In the genomic region with DNA sequence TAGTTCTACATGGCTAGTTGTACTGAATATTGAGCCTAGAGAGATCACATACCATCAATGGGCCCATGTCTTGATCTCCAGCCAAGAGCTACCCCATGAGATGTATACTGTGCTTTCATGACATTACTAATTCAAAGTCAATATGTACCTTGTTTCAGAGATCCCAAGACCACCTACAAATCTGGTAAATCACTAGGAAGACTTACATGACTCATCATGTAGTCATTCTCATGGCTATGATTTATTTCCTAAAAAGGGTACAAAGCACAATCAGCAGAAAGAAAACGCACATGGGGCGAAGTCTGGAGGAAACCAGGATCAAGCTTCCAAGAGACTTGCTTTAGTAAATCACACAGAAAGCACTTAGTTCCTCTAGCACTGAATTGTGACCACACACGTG, we compare ENCODE assay signal across 13 cellular contexts.
DNase-seq lines count a peak whose midpoint lies in the region; ATAC-seq, FAIRE-seq and TF ChIP-seq lines count a peak whose summit lies in the region.
"Had no signal": no experiment of that assay in that cellular context is flagged by ENCODE, and none has a peak within 500 bp of the region (broad histone marks: within the 10 kb centered on the region; RNA-seq: fewer than 3 reads in every experiment).

No MANE protein-coding gene starts in this region.

- H3K9ac ChIP-seq in astrocyte (ENCODE audit: low read length) (no peak overlapping the region), subcutaneous abdominal adipose tissue (ENCODE audit: low read length in 5 of 5) (no peak overlapping the region)

- peaks cover 19% of the 10 kb centered on the region for H3K36me3 Mint-ChIP-seq in activated naive CD4-positive, alpha-beta T cell treated with anti-CD3 and anti-CD28 coated beads for 36 hours (ENCODE audit: low read depth)
- H3K36me3 Mint-ChIP-seq in activated naive CD4-positive, alpha-beta T cell treated with anti-CD3 and anti-CD28 coated beads, Interleukin-2, amount 10 ng/mL, durations not matched to agents 7 days and 5 days, result peaks cover 5% of the 10 kb centered on the region
- H3K36me3 Mint-ChIP-seq in astrocyte (ENCODE audit: low read depth, unreplicated experiment), result peaks cover 4% of the 10 kb centered on the region
- peaks cover 3% of the 10 kb centered on the region for H3K36me3 Mint-ChIP-seq in T-helper 17 cell (ENCODE audit: low read depth)

- H3K36me3 ChIP-seq in astrocyte (ENCODE audit: insufficient read depth, low read length) (no peaks in the 10 kb centered on the region), subcutaneous abdominal adipose tissue (ENCODE audit: control insufficient read depth in 5 of 5, insufficient read depth in 5 of 5, low read length in 5 of 5) (peaks cover 0 to 4% (median 0%) of the 10 kb centered on the region in 5 donors)
- H3K36me3 ChIP-seq: cardiac muscle cell had no signal

- H4K20me1 ChIP-seq in astrocyte (ENCODE audit: insufficient read depth, low read length), result no peaks in the 10 kb centered on the region

- peak; percentile 92 for FAIRE-seq in astrocyte (lab: Jason Lieb, UNC)
- FAIRE-seq: HTR-8/SVneo had no signal

- peak overlapping the region; percentile 59 for H3K27ac Mint-ChIP-seq in activated naive CD4-positive, alpha-beta T cell treated with anti-CD3 and anti-CD28 coated beads for 36 hours
- H3K27ac Mint-ChIP-seq in activated naive CD4-positive, alpha-beta T cell treated with anti-CD3 and anti-CD28 coated beads, Interleukin-2, amount 10 ng/mL, durations not matched to agents 7 days and 5 days, result no peak overlapping the region
- peak overlapping the region; percentile 36 for H3K27ac Mint-ChIP-seq in astrocyte (ENCODE audit: unreplicated experiment)
- H3K27ac Mint-ChIP-seq in T-helper 17 cell, result no peak overlapping the region
- H3K27ac Mint-ChIP-seq: HFFc6 had no signal

- H3K4me1 ChIP-seq in astrocyte (ENCODE audit: insufficient read depth, low read length), result peaks cover 19% of the 10 kb centered on the region
- H3K4me1 ChIP-seq in foreskin keratinocyte, result peaks cover 41% of the 10 kb centered on the region
- peaks cover 2 to 30% (median 14%) of the 10 kb centered on the region in 5 donors for H3K4me1 ChIP-seq in subcutaneous abdominal adipose tissue (ENCODE audit: control insufficient read depth in 5 of 5, insufficient read depth in 5 of 5, low read length in 5 of 5)

- no peaks in the 10 kb centered on the region for H3K9me3 Mint-ChIP-seq in activated naive CD4-positive, alpha-beta T cell treated with anti-CD3 and anti-CD28 coated beads for 36 hours
- H3K9me3 Mint-ChIP-seq in activated naive CD4-positive, alpha-beta T cell treated with anti-CD3 and anti-CD28 coated beads, Interleukin-2, amount 10 ng/mL, durations not matched to agents 7 days and 5 days, result no peaks in the 10 kb centered on the region
- H3K9me3 Mint-ChIP-seq in astrocyte (ENCODE audit: unreplicated experiment), result peaks cover 2% of the 10 kb centered on the region

- no peak overlapping the region for H3K4me3 Mint-ChIP-seq in activated naive CD4-positive, alpha-beta T cell treated with anti-CD3 and anti-CD28 coated beads for 36 hours
- H3K4me3 Mint-ChIP-seq in activated naive CD4-positive, alpha-beta T cell treated with anti-CD3 and anti-CD28 coated beads, Interleukin-2, amount 10 ng/mL, durations not matched to agents 7 days and 5 days, result no peak overlapping the region
- no peak overlapping the region for H3K4me3 Mint-ChIP-seq in astrocyte (ENCODE audit: unreplicated experiment)
- H3K4me3 Mint-ChIP-seq in T-helper 17 cell, result no peak overlapping the region
- H3K4me3 Mint-ChIP-seq: HFFc6 had no signal

- H3K27me3 Mint-ChIP-seq in activated naive CD4-positive, alpha-beta T cell treated with anti-CD3 and anti-CD28 coated beads for 36 hours (ENCODE audit: low read depth), result no peaks in the 10 kb centered on the region
- no peaks in the 10 kb centered on the region for H3K27me3 Mint-ChIP-seq in activated naive CD4-positive, alpha-beta T cell treated with anti-CD3 and anti-CD28 coated beads, Interleukin-2, amount 10 ng/mL, durations not matched to agents 7 days and 5 days
- H3K27me3 Mint-ChIP-seq in astrocyte (ENCODE audit: low read depth, unreplicated experiment) (no peaks in the 10 kb centered on the region), T-helper 17 cell (no peaks in the 10 kb centered on the region)

- H3K9me3 ChIP-seq in astrocyte (ENCODE audit: insufficient read depth, low read depth, low read length) (no peaks in the 10 kb centered on the region), subcutaneous abdominal adipose tissue (ENCODE audit: control insufficient read depth in 5 of 5, low read length in 5 of 5) (no peaks in the 10 kb centered on the region), T-helper 17 cell (ENCODE audit: control insufficient read depth, low read length, poor library complexity, severe bottlenecking) (no peaks in the 10 kb centered on the region)

- ATAC-seq in foreskin keratinocyte (peak; percentile 66), T-helper 17 cell (no peak)

- no peak overlapping the region for H3K4me3 ChIP-seq in astrocyte (ENCODE audit: insufficient read depth, low read depth, low read length)
- H3K4me3 ChIP-seq in subcutaneous abdominal adipose tissue (ENCODE audit: low read depth in 1 of 5, low read length in 5 of 5), result no peak overlapping the region
- H3K4me3 ChIP-seq: cardiac muscle cell, skin epidermis had no signal

- no peaks in the 10 kb centered on the region for H3K79me2 ChIP-seq in astrocyte (ENCODE audit: insufficient read depth, low read length)

- peak overlapping the region; percentile 14 for H2AFZ ChIP-seq in astrocyte (ENCODE audit: low read depth, low read length)

- CTCF ChIA-PET in activated naive CD4-positive, alpha-beta T cell treated with anti-CD3 and anti-CD28 coated beads for 36 hours (lab: Charles Lee), result interaction anchor here (1.0 kb wide), 1 partner anchor 20 kb away, joined by 3 read pairs; no protein-coding TSS in a partner anchor
- CTCF ChIA-PET in activated naive CD4-positive, alpha-beta T cell treated with anti-CD3 and anti-CD28 coated beads, Interleukin-2, amount 10 ng/mL, durations not matched to agents 7 days and 5 days (lab: Charles Lee), result interaction anchor here (0.8 to 0.9 kb wide), 2 partner anchors 12 to 95 kb away, joined by 3 read pairs; no protein-coding TSS in a partner anchor

- TF ChIP-seq CTCF in astrocyte (IDR thresholded peaks at IDR 0.05; ENCODE audit: insufficient read depth, low read depth, low read length), result no peak
- TF ChIP-seq CTCF in foreskin keratinocyte (conservative IDR thresholded peaks at IDR 0.05), result no peak

- no peaks in the 10 kb centered on the region for H3K27me3 ChIP-seq in astrocyte (ENCODE audit: insufficient read depth, low read length)
- H3K27me3 ChIP-seq in foreskin keratinocyte, result no peaks in the 10 kb centered on the region
- H3K27me3 ChIP-seq in subcutaneous abdominal adipose tissue (ENCODE audit: control insufficient read depth in 5 of 5, insufficient read depth in 4 of 5, low read length in 5 of 5), result no peaks in the 10 kb centered on the region
- H3K27me3 ChIP-seq: cardiac muscle cell had no signal

- H3K4me1 Mint-ChIP-seq in activated naive CD4-positive, alpha-beta T cell treated with anti-CD3 and anti-CD28 coated beads for 36 hours (ENCODE audit: low read depth), result peaks cover 68% of the 10 kb centered on the region
- H3K4me1 Mint-ChIP-seq in activated naive CD4-positive, alpha-beta T cell treated with anti-CD3 and anti-CD28 coated beads, Interleukin-2, amount 10 ng/mL, durations not matched to agents 7 days and 5 days, result no peaks in the 10 kb centered on the region
- H3K4me1 Mint-ChIP-seq in astrocyte (ENCODE audit: low read depth, unreplicated experiment) (peaks cover 25% of the 10 kb centered on the region), T-helper 17 cell (peaks cover 2% of the 10 kb centered on the region)

- H3K4me2 ChIP-seq in astrocyte (ENCODE audit: low read length), result peak overlapping the region; percentile 44

- DNase-seq in activated naive CD4-positive, alpha-beta T cell treated with anti-CD3 and anti-CD28 coated beads for 36 hours, result no peak
- no peak for DNase-seq in activated naive CD4-positive, alpha-beta T cell treated with anti-CD3 and anti-CD28 coated beads, Interleukin-2, amount 10 ng/mL, durations not matched to agents 7 days and 5 days
- DNase-seq in astrocyte (ENCODE audit: low read depth) (peak; percentile 65), foreskin keratinocyte (peak; percentile 54 to 70), NAMALWA (ENCODE audit: low spot score) (no peak), T-helper 17 cell (no peak), head of caudate nucleus (no peak)
- DNase-seq: activated CD4-positive, alpha-beta T cell treated with anti-CD3 and anti-CD28 coated beads for 1 hour; HFFc6 had no signal

- H3K27ac ChIP-seq in astrocyte (ENCODE audit: low read depth, low read length) (peak overlapping the region; percentile 15), foreskin keratinocyte (peak overlapping the region; percentile 3), subcutaneous abdominal adipose tissue (ENCODE audit: low read depth, low read length) (peak overlapping the region; percentile 6)
- H3K27ac ChIP-seq: cardiac muscle cell had no signal

- intact Hi-C loops in activated naive CD4-positive, alpha-beta T cell treated with anti-CD3 and anti-CD28 coated beads for 36 hours (cut with micrococcal nuclease), result loop anchor here (2.0 to 5.0 kb wide), 2 partner anchors 101 to 123 kb away; partner anchors contain the start of gene PCSK5
- intact Hi-C loops in head of caudate nucleus (cut with DNase I), result no loop called here

Comparison
In these comparisons a context has a peak if more than half of its experiments do, and no peak if none do; other contexts are left out.
1. H3K27ac Mint-ChIP-seq: peak in activated naive CD4-positive, alpha-beta T cell treated with anti-CD3 and anti-CD28 coated beads for 36 hours (single experiment) and astrocyte (single experiment); none in activated naive CD4-positive, alpha-beta T cell treated with anti-CD3 and anti-CD28 coated beads, Interleukin-2, amount 10 ng/mL, durations not matched to agents 7 days and 5 days (single experiment) and T-helper 17 cell (single experiment).
2. DNase-seq: peak in astrocyte (single experiment) and foreskin keratinocyte (2 of 2); none in activated naive CD4-positive, alpha-beta T cell treated with anti-CD3 and anti-CD28 coated beads for 36 hours (single experiment), activated naive CD4-positive, alpha-beta T cell treated with anti-CD3 and anti-CD28 coated beads, Interleukin-2, amount 10 ng/mL, durations not matched to agents 7 days and 5 days (single experiment), NAMALWA (single experiment), T-helper 17 cell (0 of 3) and head of caudate nucleus (0 of 42).
3. Peak in every context shown above with its lines, with median percentiles within 50 percentile points of each other: H3K27ac ChIP-seq.